Comparison of ENCODE assay signal across 8 cellular contexts in the genomic region with DNA sequence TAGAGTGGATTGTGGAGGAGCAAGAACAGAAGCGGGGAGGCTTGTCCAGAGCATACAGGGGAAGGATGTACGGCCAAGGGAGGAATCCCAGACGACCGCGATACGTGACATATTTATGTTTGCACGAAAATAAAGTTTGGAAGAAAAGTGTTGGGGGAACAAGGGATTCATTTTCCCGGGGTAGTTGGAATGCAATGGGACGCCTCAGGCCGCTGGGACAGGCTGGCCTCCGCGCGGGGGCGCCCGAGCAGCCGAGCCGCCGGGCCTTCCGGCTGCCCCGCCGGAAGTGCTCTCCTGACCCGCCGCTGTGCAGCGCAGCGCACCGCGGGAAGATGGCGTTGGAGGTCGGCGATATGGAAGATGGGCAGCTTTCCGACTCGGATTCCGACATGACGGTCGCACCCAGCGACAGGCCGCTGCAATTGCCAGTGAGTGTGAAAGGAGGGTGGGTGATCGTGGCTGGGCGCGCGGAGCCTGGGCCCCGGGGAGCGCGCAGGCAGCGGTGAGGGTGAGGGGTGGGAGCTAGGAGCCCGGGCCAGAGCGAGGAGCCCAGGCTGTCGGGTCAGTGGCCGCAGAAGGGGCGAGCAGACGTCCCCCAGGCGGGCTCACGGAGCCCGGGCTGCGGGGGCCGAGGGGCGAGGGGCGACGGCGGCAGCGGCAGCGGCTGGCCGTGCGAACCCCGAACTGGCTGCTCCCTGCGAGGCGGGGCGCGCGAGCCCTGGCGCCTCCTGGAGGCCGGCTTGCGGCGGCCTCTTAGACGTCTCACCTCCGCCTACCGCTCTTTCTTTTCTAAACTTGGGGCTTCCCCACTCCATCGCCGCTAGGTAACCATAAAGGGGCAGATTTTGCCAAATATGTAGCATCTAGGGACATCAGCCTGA. TPM values are rescaled to one million over a fixed set of nuclear protein-coding genes. Genes with fewer than 3 reads are reported as not detected.
DNase-seq lines count a peak whose midpoint lies in the region; ATAC-seq and TF ChIP-seq lines count a peak whose summit lies in the region.

A gene with protein sequence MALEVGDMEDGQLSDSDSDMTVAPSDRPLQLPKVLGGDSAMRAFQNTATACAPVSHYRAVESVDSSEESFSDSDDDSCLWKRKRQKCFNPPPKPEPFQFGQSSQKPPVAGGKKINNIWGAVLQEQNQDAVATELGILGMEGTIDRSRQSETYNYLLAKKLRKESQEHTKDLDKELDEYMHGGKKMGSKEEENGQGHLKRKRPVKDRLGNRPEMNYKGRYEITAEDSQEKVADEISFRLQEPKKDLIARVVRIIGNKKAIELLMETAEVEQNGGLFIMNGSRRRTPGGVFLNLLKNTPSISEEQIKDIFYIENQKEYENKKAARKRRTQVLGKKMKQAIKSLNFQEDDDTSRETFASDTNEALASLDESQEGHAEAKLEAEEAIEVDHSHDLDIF (plus strand): TSS at position 317 of the 881 bp plus-strand sequence. CDS start 16 bp downstream, at position 333.

- WGBS in lower leg skin, 2 donors, result 1 to 3% methylated on average over 42 to 71 of the region's 79 CpGs

- DNase-seq in AML-193 (lab: John Stamatoyannopoulos, UW), result peak; percentile 66 to 69
- peak; percentile 22 for DNase-seq in NCI-H510A (lab: John Stamatoyannopoulos, UW)
- DNase-seq in activated CD4-positive, alpha-beta T cell treated with anti-CD3 and anti-CD28 coated beads, Interleukin-2, amount 50 U/mL, for 1 hour, result peak; percentile 65
- DNase-seq in dermis microvascular lymphatic vessel endothelial cell (ENCODE audit: low read depth in 2 of 2), result peak; percentile 46 to 86
- peak; percentile 58 to 93 for DNase-seq in lower leg skin (ENCODE audit: low spot score in 2 of 2)
- DNase-seq in stimulated activated CD4-positive, alpha-beta T cell treated with anti-CD3 and anti-CD28 coated beads, TNF-alpha, amount 100 ng/mL, for 1 hour (ENCODE audit: low read depth in 3 of 3, low spot score in 1 of 3), result peak; percentile 21 to 61 (median 48)

- peak within 1 kb of the TSS; percentile 100 for H3K4me3 ChIP-seq in lower leg skin (ENCODE audit: low read depth, poor library complexity, severe bottlenecking)

- peak; percentile 98 for ATAC-seq in GM18907 (IDR thresholded peaks at IDR 0.05; ENCODE audit: unreplicated experiment)
- ATAC-seq in HG03139 (IDR thresholded peaks at IDR 0.05; ENCODE audit: unreplicated experiment), result peak; percentile 97

- no peak for TF ChIP-seq POLR2A in lower leg skin (IDR thresholded peaks at IDR 0.05)

- intact Hi-C loops in lower leg skin (cut with DNase I; ENCODE audit: low total_unique reads), result loop anchor here (10.0 kb wide), 1 partner anchor 56 kb away; no protein-coding TSS in a partner anchor

- no peak for TF ChIP-seq CTCF in lower leg skin (IDR thresholded peaks at IDR 0.05)

RNA-seq across cellular contexts. Expression of the gene that starts here (rescaled TPM):
- total RNA-seq in dermis microvascular lymphatic vessel endothelial cell, result 21.6 and 26.6 TPM in 2 replicates
- total RNA-seq in lower leg skin, result 10 to 100 TPM; 31.4 to 38.0 (median 36.3) TPM

Comparison
In these comparisons a context has a peak if more than half of its experiments do, and no peak if none do; other contexts are left out.
1. Peak in every context shown above with its lines: DNase-seq, ATAC-seq and H3K4me3 ChIP-seq.
2. DNase-seq: peak in every context shown above with its lines; median percentile 76 in lower leg skin; 68 in AML-193; 66 in dermis microvascular lymphatic vessel endothelial cell; 65 in activated CD4-positive, alpha-beta T cell treated with anti-CD3 and anti-CD28 coated beads, Interleukin-2, amount 50 U/mL, for 1 hour; 48 in stimulated activated CD4-positive, alpha-beta T cell treated with anti-CD3 and anti-CD28 coated beads, TNF-alpha, amount 100 ng/mL, for 1 hour; 22 in NCI-H510A.